In the genomic region with DNA sequence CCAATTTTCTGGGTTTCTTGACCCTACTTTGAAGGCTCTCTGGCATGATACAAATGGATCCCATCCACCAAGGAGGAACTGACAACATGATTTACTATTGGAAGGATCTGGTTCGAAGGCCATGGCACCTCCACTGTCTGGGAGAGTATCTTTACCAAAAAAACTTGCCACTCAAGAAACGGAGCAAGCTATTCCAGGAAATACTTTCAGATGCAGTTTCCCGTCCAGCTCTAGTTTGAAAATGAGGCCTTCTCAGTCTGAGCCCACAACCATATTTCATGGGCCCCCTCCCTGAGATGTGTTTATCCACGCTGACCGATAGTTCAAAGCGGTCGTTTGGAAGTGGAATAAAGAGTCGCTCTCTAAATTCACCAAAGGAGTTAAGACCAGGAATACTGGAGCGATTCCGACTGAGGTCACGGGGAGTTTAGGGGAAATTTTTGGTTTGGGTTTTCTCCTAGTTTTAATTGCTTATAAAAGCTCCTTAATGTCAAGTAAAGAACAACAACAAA, we compare ENCODE assay signal across 17 cellular contexts.
DNase-seq lines count a peak whose midpoint lies in the region; ATAC-seq, FAIRE-seq and TF ChIP-seq lines count a peak whose summit lies in the region.
"Had no signal": no experiment of that assay in that cellular context is flagged by ENCODE, and none has a peak within 500 bp of the region (broad histone marks: within the 10 kb centered on the region; RNA-seq: fewer than 3 reads in every experiment).

No MANE protein-coding gene starts in this region.

- peaks cover 30% of the 10 kb centered on the region for H3K36me3 Mint-ChIP-seq in astrocyte (ENCODE audit: low read depth, unreplicated experiment)
- H3K36me3 Mint-ChIP-seq: activated naive CD8-positive, alpha-beta T cell; CD8-positive, alpha-beta memory T cell had no signal

- H3K4me1 ChIP-seq in astrocyte (ENCODE audit: insufficient read depth, low read length): peaks cover 7% of the 10 kb centered on the region
- H3K4me1 ChIP-seq in osteoblast (ENCODE audit: insufficient read depth, low read length): peaks cover 3% of the 10 kb centered on the region
- H3K4me1 ChIP-seq in transverse colon: peaks cover 4 to 28% (median 7%) of the 10 kb centered on the region in 4 donors

- H3K27ac ChIP-seq in astrocyte (ENCODE audit: low read depth, low read length) (no peak overlapping the region), osteoblast (ENCODE audit: low read depth, low read length) (no peak overlapping the region), transverse colon (peak overlapping the region; percentile 73 to 83 (median 76))

- H3K4me2 ChIP-seq in astrocyte (ENCODE audit: low read length): peak overlapping the region; percentile 44
- no peak overlapping the region for H3K4me2 ChIP-seq in osteoblast (ENCODE audit: insufficient read depth, low read length)

- no peak for FAIRE-seq in astrocyte (lab: Jason Lieb, UNC)
- FAIRE-seq: GM18507, pancreas had no signal

- H3K36me3 ChIP-seq in astrocyte (ENCODE audit: insufficient read depth, low read length): no peaks in the 10 kb centered on the region
- H3K36me3 ChIP-seq in osteoblast (ENCODE audit: insufficient read depth, low read length): no peaks in the 10 kb centered on the region
- H3K36me3 ChIP-seq in transverse colon: no peaks in the 10 kb centered on the region
- H3K36me3 ChIP-seq: pancreas had no signal

- DNase-seq in astrocyte (ENCODE audit: low read depth) (no peak), fibroblast of the aortic adventitia (ENCODE audit: low read depth) (peak; percentile 13), osteoblast (ENCODE audit: insufficient read length, low spot score, missing footprints) (peak; percentile 9), transverse colon (no peak), dedifferentiated amniotic fluid mesenchymal stem cell (ENCODE audit: extremely low spot score) (no peak)
- DNase-seq: CD8-positive, alpha-beta memory T cell; GF-D8; mammary epithelial cell; NCI-H187 treated with DMSO at 0.1 percent for 48 hours; pancreas; stimulated activated CD4-positive, alpha-beta T cell treated with anti-CD3 and anti-CD28 coated beads, Interleukin-4, amount 100 ng/mL, for 4 hours; stimulated activated naive CD4-positive, alpha-beta T cell treated with Interleukin-2 at 50 U/mL for 16 hours had no signal

- TF ChIP-seq EP300 in transverse colon (IDR thresholded peaks at IDR 0.05; ENCODE audit: low read depth): no peak

- WGBS in transverse colon (ENCODE audit: low coverage in 1 of 2), 2 donors: 38 to 46% methylated on average over 8 to 11 of the region's 11 CpGs

- H3K79me2 ChIP-seq in astrocyte (ENCODE audit: insufficient read depth, low read length) (peaks cover 61% of the 10 kb centered on the region), osteoblast (ENCODE audit: insufficient read depth, low read length) (no peaks in the 10 kb centered on the region)

- ATAC-seq in GM21423 (IDR thresholded peaks at IDR 0.05; ENCODE audit: unreplicated experiment) (no peak), GM21717 (IDR thresholded peaks at IDR 0.05; ENCODE audit: unreplicated experiment) (no peak)

- no peaks in the 10 kb centered on the region for H3K27me3 Mint-ChIP-seq in astrocyte (ENCODE audit: low read depth, unreplicated experiment)

- intact Hi-C loops in transverse colon (cut with DNase I; ENCODE audit: low total_unique reads): no loop called here

- peak overlapping the region; percentile 25 for H3K9ac ChIP-seq in astrocyte (ENCODE audit: low read length)

- no peak for TF ChIP-seq POLR2A in transverse colon (IDR thresholded peaks at IDR 0.05)

- H3K4me3 Mint-ChIP-seq in astrocyte (ENCODE audit: unreplicated experiment): peak overlapping the region; percentile 45
- H3K4me3 Mint-ChIP-seq: activated naive CD8-positive, alpha-beta T cell; CD8-positive, alpha-beta memory T cell; dendritic cell treated with granulocyte-macrophage colony-stimulating factor and Interleukin-4, amounts not matched to agents 40 ng/mL and 50 ng/mL, for 4 days had no signal

- H3K27me3 ChIP-seq in astrocyte (ENCODE audit: insufficient read depth, low read length): no peaks in the 10 kb centered on the region
- no peaks in the 10 kb centered on the region for H3K27me3 ChIP-seq in osteoblast (ENCODE audit: insufficient read depth, low read length)
- no peaks in the 10 kb centered on the region for H3K27me3 ChIP-seq in transverse colon
- H3K27me3 ChIP-seq: pancreas had no signal

- H3K4me3 ChIP-seq in astrocyte (ENCODE audit: insufficient read depth, low read depth, low read length): no peak overlapping the region
- H3K4me3 ChIP-seq in fibroblast of the aortic adventitia (ENCODE audit: low read depth, low read length): no peak overlapping the region
- no peak overlapping the region for H3K4me3 ChIP-seq in osteoblast (ENCODE audit: insufficient read depth, low read length)
- no peak overlapping the region for H3K4me3 ChIP-seq in transverse colon
- H3K4me3 ChIP-seq: pancreas had no signal

- peaks cover 58% of the 10 kb centered on the region for H4K20me1 ChIP-seq in astrocyte (ENCODE audit: insufficient read depth, low read length)
- H4K20me1 ChIP-seq in osteoblast (ENCODE audit: insufficient read depth, low read length): peaks cover 11% of the 10 kb centered on the region

- H2AFZ ChIP-seq in astrocyte (ENCODE audit: low read depth, low read length): no peak overlapping the region
- H2AFZ ChIP-seq in osteoblast (ENCODE audit: low read length): no peak overlapping the region

- no peaks in the 10 kb centered on the region for H3K9me3 Mint-ChIP-seq in astrocyte (ENCODE audit: unreplicated experiment)
- H3K9me3 Mint-ChIP-seq: CD8-positive, alpha-beta memory T cell; dendritic cell treated with granulocyte-macrophage colony-stimulating factor and Interleukin-4, amounts not matched to agents 40 ng/mL and 50 ng/mL, for 4 days had no signal

- in situ Hi-C loops in transverse colon (cut with MboI; ENCODE audit: low pct_ligation_motif_present in 1 of 4, low pct_unique_long_range_greater_than_20kb in 1 of 4, low sequenced_read_pairs in 3 of 4): no loop called here

- H3K4me1 Mint-ChIP-seq in astrocyte (ENCODE audit: low read depth, unreplicated experiment): peaks cover 19% of the 10 kb centered on the region
- H3K4me1 Mint-ChIP-seq: CD8-positive, alpha-beta memory T cell had no signal

- TF ChIP-seq CTCF in astrocyte (IDR thresholded peaks at IDR 0.05; ENCODE audit: insufficient read depth, low read depth, low read length) (no peak), fibroblast of the aortic adventitia (IDR thresholded peaks at IDR 0.05; ENCODE audit: insufficient read depth, low read length) (no peak), osteoblast (IDR thresholded peaks at IDR 0.05; ENCODE audit: extremely low read depth, low read depth, low read length) (no peak), transverse colon (IDR thresholded peaks at IDR 0.05) (no peak)

- H3K9me3 ChIP-seq in astrocyte (ENCODE audit: insufficient read depth, low read depth, low read length) (no peaks in the 10 kb centered on the region), osteoblast (ENCODE audit: low read depth, low read length) (no peaks in the 10 kb centered on the region), transverse colon (no peaks in the 10 kb centered on the region)
- H3K9me3 ChIP-seq: pancreas had no signal

- no peak overlapping the region for H3K27ac Mint-ChIP-seq in astrocyte (ENCODE audit: unreplicated experiment)
- H3K27ac Mint-ChIP-seq: activated naive CD8-positive, alpha-beta T cell; dendritic cell treated with granulocyte-macrophage colony-stimulating factor and Interleukin-4, amounts not matched to agents 40 ng/mL and 50 ng/mL, for 4 days had no signal

Comparison
In these comparisons a context has a peak if more than half of its experiments do, and no peak if none do; other contexts are left out.
1. DNase-seq: peak in fibroblast of the aortic adventitia (single experiment) and osteoblast (single experiment); none in astrocyte (single experiment), transverse colon (single experiment) and dedifferentiated amniotic fluid mesenchymal stem cell (single experiment).
2. H3K27ac ChIP-seq: peak in transverse colon (4 of 4); none in astrocyte (single experiment) and osteoblast (single experiment).